33 cellular contexts compared by ENCODE assay signal in genomic region chr7:7418997-7419396, GRCh38.
"Had no signal": no experiment of that assay in that cellular context is flagged by ENCODE, and none has a peak within 500 bp of the region (broad histone marks: within the 10 kb centered on the region; RNA-seq: fewer than 3 reads in every experiment).

No MANE protein-coding gene starts in this region.

- H3K27me3 Mint-ChIP-seq: activated CD4-positive, alpha-beta T cell treated with anti-CD3 and anti-CD28 coated beads for 36 hours; activated CD4-positive, alpha-beta T cell treated with anti-CD3 and anti-CD28 coated beads, Interleukin-2, amount 10 ng/mL, durations not matched to agents 7 days and 5 days; activated naive CD4-positive, alpha-beta T cell treated with anti-CD3 and anti-CD28 coated beads, Interleukin-2, amount 50 U/mL, for 24 hours; activated naive CD8-positive, alpha-beta T cell treated with anti-CD3 and anti-CD28 coated beads, Interleukin-2, amount 10 ng/mL, durations not matched to agents 7 days and 5 days; activated T-cell treated with anti-CD3 and anti-CD28 coated beads, Interleukin-2, amount 50 U/mL, for 24 hours had no signal

- H3K4me1 ChIP-seq: ascending aorta, SJSA1 had no signal

- FAIRE-seq: TTC549 had no signal

- H3K9ac ChIP-seq: SK-N-SH had no signal

- H3K4me3 Mint-ChIP-seq: activated CD4-positive, alpha-beta T cell treated with anti-CD3 and anti-CD28 coated beads for 36 hours; activated CD4-positive, alpha-beta T cell treated with anti-CD3 and anti-CD28 coated beads, Interleukin-2, amount 10 ng/mL, durations not matched to agents 7 days and 5 days; activated CD8-positive, alpha-beta T cell treated with anti-CD3 and anti-CD28 coated beads, Interleukin-2, amount 10 ng/mL, durations not matched to agents 7 days and 5 days; activated naive CD4-positive, alpha-beta T cell treated with anti-CD3 and anti-CD28 coated beads, Interleukin-2, amount 50 U/mL, for 24 hours; activated naive CD8-positive, alpha-beta T cell treated with anti-CD3 and anti-CD28 coated beads, Interleukin-2, amount 10 ng/mL, durations not matched to agents 7 days and 5 days; activated T-cell treated with anti-CD3 and anti-CD28 coated beads, Interleukin-2, amount 50 U/mL, for 24 hours; T-helper 1 cell treated with Interleukin-12 subunit alpha and Interleukin-12 subunit beta and Interleukin-4 antibody, amounts not matched to agents 30 μg/mL and 1 μg/mL, for 36 hours; T-helper 2 cell treated with Interferon-gamma antibody and Interleukin-4, amounts not matched to agents 5 μg/mL and 100 μg/mL, for 36 hours; WTC11 had no signal

- H3K36me3 ChIP-seq: ascending aorta, MG63, SJSA1 had no signal

- H3K4me2 ChIP-seq: SK-N-SH had no signal

- ATAC-seq: activated CD4-positive, alpha-beta T cell treated with anti-CD3 and anti-CD28 coated beads for 36 hours; activated CD4-positive, CD25-positive, alpha-beta regulatory T cell treated with anti-CD3 and anti-CD28 coated beads, Interleukin-2, amount 50 U/mL, for 24 hours; activated CD8-positive, alpha-beta T cell treated with anti-CD3 and anti-CD28 coated beads, Interleukin-2, amount 10 ng/mL, durations not matched to agents 7 days and 5 days; Panc1; WTC11 had no signal

- H3K9me3 ChIP-seq: ascending aorta, MG63, SJSA1, SK-N-SH had no signal

- DNase-seq: activated CD4-positive, alpha-beta T cell treated with anti-CD3 and anti-CD28 coated beads for 36 hours; activated CD4-positive, alpha-beta T cell treated with anti-CD3 and anti-CD28 coated beads, Interleukin-2, amount 10 ng/mL, durations not matched to agents 7 days and 5 days; activated CD4-positive, alpha-beta T cell treated with anti-CD3 and anti-CD28 coated beads, Interleukin-2, amount 50 U/mL, for 48 hours; activated CD8-positive, alpha-beta T cell treated with anti-CD3 and anti-CD28 coated beads, Interleukin-2, amount 10 ng/mL, durations not matched to agents 7 days and 5 days; activated gamma-delta T cell; activated naive CD4-positive, alpha-beta T cell treated with Interleukin-2 at 50 U/mL for 16 hours; activated naive CD8-positive, alpha-beta T cell treated with anti-CD3 and anti-CD28 coated beads, Interleukin-2, amount 10 ng/mL, durations not matched to agents 7 days and 5 days; activated T-cell treated with anti-CD3 and anti-CD28 coated beads, Interleukin-2, amount 50 U/mL, for 24 hours; amygdala; Kasumi-1; MG63; NCI-H1048; NCI-H1105 treated with DMSO at 0.1 percent for 48 hours; NCI-H1436; NCI-H1694; NCI-H1930; NCI-H2081 treated with DMSO at 0.1 percent for 48 hours; NCI-H226; NCI-H446 treated with DMSO at 0.1 percent for 48 hours; NCI-H524; RPMI8226; SHP77 treated with DMSO at 0.1 percent for 48 hours; SK-N-SH had no signal

- H3K27ac ChIP-seq: ascending aorta, SJSA1 had no signal

- H3K27ac Mint-ChIP-seq: activated CD4-positive, alpha-beta T cell treated with anti-CD3 and anti-CD28 coated beads for 36 hours; activated CD4-positive, alpha-beta T cell treated with anti-CD3 and anti-CD28 coated beads, Interleukin-2, amount 10 ng/mL, durations not matched to agents 7 days and 5 days; activated CD8-positive, alpha-beta T cell treated with anti-CD3 and anti-CD28 coated beads, Interleukin-2, amount 10 ng/mL, durations not matched to agents 7 days and 5 days; activated naive CD4-positive, alpha-beta T cell treated with anti-CD3 and anti-CD28 coated beads, Interleukin-2, amount 50 U/mL, for 24 hours; activated naive CD8-positive, alpha-beta T cell treated with anti-CD3 and anti-CD28 coated beads, Interleukin-2, amount 10 ng/mL, durations not matched to agents 7 days and 5 days; activated T-cell treated with anti-CD3 and anti-CD28 coated beads, Interleukin-2, amount 50 U/mL, for 24 hours; activated T-helper 2 cell treated with anti-CD3 and anti-CD28 coated beads, Interferon-gamma antibody, Interleukin-2, Interleukin-4, amounts not matched to agents 10 μg/mL and 5 μg/mL and 100 μg/mL, durations not matched to agents 14 hours and 24 hours and 36 hours; T-helper 1 cell treated with Interleukin-12 subunit alpha and Interleukin-12 subunit beta and Interleukin-4 antibody, amounts not matched to agents 30 μg/mL and 1 μg/mL, for 36 hours; T-helper 2 cell treated with Interferon-gamma antibody and Interleukin-4, amounts not matched to agents 5 μg/mL and 100 μg/mL, for 36 hours; WTC11 had no signal

- H3K27me3 ChIP-seq: ascending aorta, MG63 had no signal

- H3K4me1 Mint-ChIP-seq: WTC11 had no signal

- H3K4me3 ChIP-seq: ascending aorta, MG63, SJSA1 had no signal

- H3K9me2 ChIP-seq: SK-N-SH had no signal

- H3K36me3 Mint-ChIP-seq: activated naive CD4-positive, alpha-beta T cell treated with anti-CD3 and anti-CD28 coated beads, Interleukin-2, amount 50 U/mL, for 24 hours; activated naive CD8-positive, alpha-beta T cell treated with anti-CD3 and anti-CD28 coated beads, Interleukin-2, amount 10 ng/mL, durations not matched to agents 7 days and 5 days; WTC11 had no signal

- H3K9me3 Mint-ChIP-seq: activated CD4-positive, alpha-beta T cell treated with anti-CD3 and anti-CD28 coated beads, Interleukin-2, amount 10 ng/mL, durations not matched to agents 7 days and 5 days; activated naive CD4-positive, alpha-beta T cell treated with anti-CD3 and anti-CD28 coated beads, Interleukin-2, amount 50 U/mL, for 24 hours; activated naive CD8-positive, alpha-beta T cell treated with anti-CD3 and anti-CD28 coated beads, Interleukin-2, amount 10 ng/mL, durations not matched to agents 7 days and 5 days; activated T-cell treated with anti-CD3 and anti-CD28 coated beads, Interleukin-2, amount 50 U/mL, for 24 hours; activated T-helper 2 cell treated with anti-CD3 and anti-CD28 coated beads, Interferon-gamma antibody, Interleukin-2, Interleukin-4, amounts not matched to agents 10 μg/mL and 5 μg/mL and 100 μg/mL, durations not matched to agents 14 hours and 24 hours and 36 hours; T-helper 1 cell treated with Interleukin-12 subunit alpha and Interleukin-12 subunit beta and Interleukin-4 antibody, amounts not matched to agents 30 μg/mL and 1 μg/mL, for 36 hours; T-helper 2 cell treated with Interferon-gamma antibody and Interleukin-4, amounts not matched to agents 5 μg/mL and 100 μg/mL, for 36 hours; WTC11 had no signal
